Comparison of ENCODE assay signal across 8 cellular contexts in the genomic region with DNA sequence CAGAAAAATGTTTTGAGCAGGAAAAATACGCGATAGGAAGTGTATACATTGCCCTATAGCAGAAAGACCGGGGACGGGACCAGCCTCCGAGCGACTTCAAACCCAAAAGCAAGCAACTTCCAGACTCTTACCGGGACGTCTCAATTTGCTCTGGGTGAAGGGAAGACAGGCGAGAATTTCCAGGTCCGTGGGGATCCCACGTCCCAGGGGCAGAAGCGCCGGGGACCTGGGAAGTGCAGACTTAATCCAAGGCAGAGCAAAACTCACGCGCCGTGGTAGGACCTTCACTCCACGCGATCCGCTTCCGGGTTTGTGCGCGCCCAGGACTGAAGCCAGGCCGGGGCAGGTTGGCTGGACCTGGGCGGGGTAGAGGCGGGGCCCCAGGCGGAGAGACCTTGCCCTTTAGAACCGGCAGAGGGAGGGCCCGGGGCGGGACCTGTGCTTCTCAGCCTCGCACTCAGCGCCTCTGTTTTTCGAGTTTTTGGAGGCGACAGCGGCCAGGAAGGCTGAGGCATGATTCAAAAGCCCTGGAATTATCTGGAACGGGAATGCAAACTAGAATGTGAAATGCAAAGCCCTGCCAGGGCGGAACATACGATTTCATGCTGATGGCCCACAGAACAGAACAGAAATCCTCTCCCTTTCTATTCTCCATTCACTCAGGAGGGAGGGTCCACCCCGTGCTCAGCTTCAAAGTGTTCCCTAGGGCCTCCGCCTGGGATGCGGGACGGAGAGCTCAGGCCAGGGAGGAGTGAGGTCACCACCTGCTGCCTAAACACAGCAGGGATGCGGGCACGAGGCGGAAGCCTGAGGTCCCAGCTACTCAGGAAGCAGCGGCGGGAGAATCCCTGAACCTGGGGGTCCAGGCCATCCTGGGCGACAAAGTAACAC. TPM values are rescaled to one million over a fixed set of nuclear protein-coding genes. Genes with fewer than 3 reads are reported as not detected.
A peak's percentile ranks its signal among the peaks of the same experiment; 100 is the strongest.
DNase-seq lines count a peak whose midpoint lies in the region; ATAC-seq, FAIRE-seq and TF ChIP-seq lines count a peak whose summit lies in the region.
"Not testable (repeated sequence)": the region's sequence is repeated elsewhere in the genome, so short reads cannot be mapped to it uniquely, and the experiment has no call there.

Gene ZNF600, minus strand, starts transcription at position 328 of the 891 bp plus-strand sequence. CDS start 7,903 bp downstream, outside the sequence.

- peak; percentile 86 for ATAC-seq in GM21381 (IDR thresholded peaks at IDR 0.05; ENCODE audit: unreplicated experiment)

- 1 to 2% methylated on average over 38 to 39 of the region's 47 CpGs for WGBS in esophagus squamous epithelium, 2 donors

- not testable (repeated sequence) for H3K27me3 ChIP-seq in esophagus squamous epithelium; mucosa of rectum (ENCODE audit: control insufficient read depth in 2 of 2, insufficient read depth in 2 of 2, low read length in 2 of 2)

- peaks cover 0 to 17% (median 0%) of the 10 kb centered on the region in 3 donors for H3K36me3 ChIP-seq in esophagus squamous epithelium
- H3K36me3 ChIP-seq in mucosa of rectum (ENCODE audit: control insufficient read depth in 2 of 2, insufficient read depth in 2 of 2, low read length in 2 of 2): not testable (repeated sequence)

- TF ChIP-seq CTCF in esophagus squamous epithelium (IDR thresholded peaks at IDR 0.05): peak in 5 of 6 experiments; percentile 17 to 54 (median 46)

- H3K4me3 ChIP-seq in esophagus squamous epithelium: peak within 1 kb of the TSS; percentile 42 to 77 (median 65)
- H3K4me3 ChIP-seq in mucosa of rectum (ENCODE audit: low read length in 2 of 2): peak within 1 kb of the TSS; percentile 94 to 95

- H3K9me3 ChIP-seq in esophagus squamous epithelium: peaks cover 0 to 30% (median 0%) of the 10 kb centered on the region in 3 donors
- H3K9me3 ChIP-seq in mucosa of rectum (ENCODE audit: control insufficient read depth in 2 of 2, low read length in 2 of 2): not testable (repeated sequence)

- in situ Hi-C loops in Caki2 (cut with HindIII; ENCODE audit: low pct_unique_long_range_greater_than_20kb, low sequenced_read_pairs): not testable (repeated sequence)

- peaks cover 0 to 28% (median 4%) of the 10 kb centered on the region in 3 donors for H3K4me1 ChIP-seq in esophagus squamous epithelium
- H3K4me1 ChIP-seq in mucosa of rectum (ENCODE audit: control insufficient read depth in 2 of 2, insufficient read depth in 2 of 2, low read length in 2 of 2): not testable (repeated sequence)

- H3K27ac ChIP-seq in esophagus squamous epithelium (peak within 1 kb of the TSS; percentile 78 to 91 (median 88)), mucosa of rectum (ENCODE audit: low read depth in 2 of 2, low read length in 2 of 2) (peak within 1 kb of the TSS; percentile 77 to 80)

- intact Hi-C loops in esophagus squamous epithelium (cut with DNase I): not testable (repeated sequence)

- H3K9ac ChIP-seq in mucosa of rectum (ENCODE audit: low read depth in 1 of 2, low read length in 2 of 2): peak within 1 kb of the TSS; percentile 83 to 87

- FAIRE-seq in HTR-8/SVneo (lab: Jason Lieb, UNC): peak; percentile 73

- TF ChIP-seq POLR2A in esophagus squamous epithelium (IDR thresholded peaks at IDR 0.05): peak in 3 of 4 donors; percentile 20 to 71 (median 62)

- peak; percentile 69 for DNase-seq in Caki2 (ENCODE audit: low read depth)
- DNase-seq in HTR-8/SVneo (ENCODE audit: insufficient read length, low spot score): peak; percentile 27
- DNase-seq in RPMI8226: peak; percentile 93
- DNase-seq in activated T-helper 1 cell treated with Interleukin-2 at 50 U/mL for 16 hours (ENCODE audit: low read depth): peak; percentile 46
- peak; percentile 48 for DNase-seq in esophagus squamous epithelium (lab: John Stamatoyannopoulos, UW)
- DNase-seq in stimulated activated CD8-positive, alpha-beta memory T cell treated with anti-CD3 and anti-CD28 coated beads, Interleukin-15, amount 100 ng/mL, for 48 hours (ENCODE audit: low read depth in 2 of 2): peak; percentile 60 to 75

RNA-seq across cellular contexts. Expression of gene ZNF600, which starts in this region (rescaled TPM):
- 3.3 and 4.5 TPM in 2 replicates for total RNA-seq in Caki2 (2014; rRNA removed; shearing (Covaris generic); ENCODE audit: low replicate concordance)
- 10 to 100 TPM in 1 of 4 donors, 1 to 10 TPM in 3; 2.3 to 16.2 (median 4.6) TPM for total RNA-seq in esophagus squamous epithelium

Comparison
In these comparisons a context has a peak if more than half of its experiments do, and no peak if none do; other contexts are left out.
1. Peak in every context shown above with its lines: DNase-seq, ATAC-seq, H3K4me3 ChIP-seq and H3K27ac ChIP-seq.
2. DNase-seq: peak in every context shown above with its lines; median percentile 93 in RPMI8226; 69 in Caki2; 68 in stimulated activated CD8-positive, alpha-beta memory T cell treated with anti-CD3 and anti-CD28 coated beads, Interleukin-15, amount 100 ng/mL, for 48 hours; 48 in esophagus squamous epithelium; 46 in activated T-helper 1 cell treated with Interleukin-2 at 50 U/mL for 16 hours; 27 in HTR-8/SVneo.